Comparison of ENCODE assay signal across 8 cellular contexts in genomic region chr16:88453621-88454314, GRCh38. TPM values are rescaled to one million over a fixed set of nuclear protein-coding genes. Genes with fewer than 3 reads are reported as not detected.
DNase-seq lines count a peak whose midpoint lies in the region; ATAC-seq and TF ChIP-seq lines count a peak whose summit lies in the region.

No MANE protein-coding gene starts in this region.

- H3K27me3 Mint-ChIP-seq in WTC11 (ENCODE audit: low read depth): peaks cover 62% of the 10 kb centered on the region

- peak overlapping the region; percentile 58 for H3K4me3 Mint-ChIP-seq in WTC11

- WGBS in esophagus muscularis mucosa: no CpG with 5 or more reads among the region's 77 CpGs
- under 1% methylated on average over 41 of the region's 77 CpGs for WGBS in prostate gland

- no peak overlapping the region for H3K27ac Mint-ChIP-seq in WTC11

- peaks cover 28 to 45% (median 42%) of the 10 kb centered on the region in 4 donors for H3K4me1 ChIP-seq in esophagus muscularis mucosa
- peaks cover 7% of the 10 kb centered on the region for H3K4me1 ChIP-seq in prostate gland (replicated peaks)

- peaks cover 8% of the 10 kb centered on the region for H3K4me1 Mint-ChIP-seq in WTC11

- CTCF ChIA-PET in WTC11 (lab: Charles Lee): interaction anchor here (0.6 to 2.2 kb wide), 2 partner anchors 106 to 284 kb away, joined by 3 to 5 read pairs; no protein-coding TSS in a partner anchor

- TF ChIP-seq EP300 in esophagus muscularis mucosa (IDR thresholded peaks at IDR 0.05): no peak

- H3K36me3 ChIP-seq in esophagus muscularis mucosa (no peaks in the 10 kb centered on the region), prostate gland (no peaks in the 10 kb centered on the region)

- no peaks in the 10 kb centered on the region for H3K9me3 ChIP-seq in esophagus muscularis mucosa
- H3K9me3 ChIP-seq in prostate gland: no peaks in the 10 kb centered on the region

- H3K27ac ChIP-seq in esophagus muscularis mucosa (replicated peaks in 1 of 4) (peak overlapping the region in 2 of 4 donors; percentile 12 to 19), prostate gland (peak overlapping the region; percentile 86 to 90)

- no peak for ATAC-seq in activated CD4-positive, CD25-positive, alpha-beta regulatory T cell treated with anti-CD3 and anti-CD28 coated beads, Interleukin-2, amount 50 U/mL, for 24 hours
- ATAC-seq in WTC11 (no peak), HG03095 (IDR thresholded peaks at IDR 0.05; ENCODE audit: unreplicated experiment) (no peak)

- H3K27me3 ChIP-seq in esophagus muscularis mucosa (peaks cover 0 to 50% (median 14%) of the 10 kb centered on the region in 4 donors), prostate gland (replicated peaks; ENCODE audit: insufficient read depth) (no peaks in the 10 kb centered on the region)

- TF ChIP-seq POLR2A in esophagus muscularis mucosa (IDR thresholded peaks at IDR 0.05; ENCODE audit: low read depth) (no peak), prostate gland (IDR thresholded peaks at IDR 0.05) (no peak)

- TF ChIP-seq CTCF in WTC11 (IDR thresholded peaks at IDR 0.05) (no peak), esophagus muscularis mucosa (IDR thresholded peaks at IDR 0.05) (no peak), prostate gland (IDR thresholded peaks at IDR 0.05) (no peak)

- DNase-seq in activated CD4-positive, CD25-positive, alpha-beta regulatory T cell treated with anti-CD3 and anti-CD28 coated beads, Interleukin-2, amount 50 U/mL, for 72 hours: peak; percentile 54
- DNase-seq in WTC11 (ENCODE audit: low spot score): no peak
- DNase-seq in esophagus muscularis mucosa (ENCODE audit: extremely low spot score): no peak
- DNase-seq in prostate gland (ENCODE audit: low spot score): no peak
- no peak for DNase-seq in NCI-H2029 treated with DMSO at 0.1 percent for 48 hours (lab: John Stamatoyannopoulos, UW)
- DNase-seq in AG08395 (ENCODE audit: low spot score): no peak

- H3K4me3 ChIP-seq in esophagus muscularis mucosa: peak overlapping the region; percentile 65 to 71 (median 66)
- H3K4me3 ChIP-seq in prostate gland: peak overlapping the region; percentile 49 to 55

- H3K36me3 Mint-ChIP-seq in WTC11: no peaks in the 10 kb centered on the region

- POLR2A ChIA-PET in WTC11 (lab: Charles Lee): no interaction called here

- intact Hi-C loops in esophagus muscularis mucosa (cut with DNase I) (no loop called here), prostate gland (cut with DNase I) (no loop called here)

- no peaks in the 10 kb centered on the region for H3K9me3 Mint-ChIP-seq in WTC11

TF ChIP-seq in WTC11, 78 proteins besides CTCF, POLR2A, EP300 and RAD21:
- no peak for TF ChIP-seq ZNF396 (CRISPR knock-in tag; IDR thresholded peaks at IDR 0.05; ENCODE audit: borderline replicate concordance)
- TF ChIP-seq GRHL2 (CRISPR knock-in tag; IDR thresholded peaks at IDR 0.05; ENCODE audit: insufficient replicate concordance, severe bottlenecking): no peak
- TF ChIP-seq ZNF281 (CRISPR knock-in tag; IDR thresholded peaks at IDR 0.05): no peak
- TF ChIP-seq CDX4 (CRISPR knock-in tag; IDR thresholded peaks at IDR 0.05; ENCODE audit: borderline replicate concordance): no peak
- no peak for TF ChIP-seq ESRRA (CRISPR knock-in tag; IDR thresholded peaks at IDR 0.05; ENCODE audit: borderline replicate concordance)
- TF ChIP-seq IRF1 (CRISPR knock-in tag; IDR thresholded peaks at IDR 0.05): no peak
- TF ChIP-seq ZNF425 (CRISPR knock-in tag; conservative IDR thresholded peaks at IDR 0.05): no peak
- no peak for TF ChIP-seq ZBTB21 (CRISPR knock-in tag; IDR thresholded peaks at IDR 0.05; ENCODE audit: borderline replicate concordance)
- no peak for TF ChIP-seq ZNF121 (CRISPR knock-in tag; IDR thresholded peaks at IDR 0.05)
- TF ChIP-seq KAT7 (CRISPR knock-in tag; IDR thresholded peaks at IDR 0.05; ENCODE audit: borderline replicate concordance): no peak
- no peak for TF ChIP-seq MLX (CRISPR knock-in tag; IDR thresholded peaks at IDR 0.05)
- TF ChIP-seq CBFB (CRISPR knock-in tag; IDR thresholded peaks at IDR 0.05; ENCODE audit: low read depth): no peak
- no peak for TF ChIP-seq NR3C1 (CRISPR knock-in tag; conservative IDR thresholded peaks at IDR 0.05; ENCODE audit: low read depth)
- TF ChIP-seq PRRX2 (CRISPR knock-in tag; IDR thresholded peaks at IDR 0.05): no peak
- no peak for TF ChIP-seq SMAD3 (CRISPR knock-in tag; IDR thresholded peaks at IDR 0.05; ENCODE audit: borderline replicate concordance)
- no peak for TF ChIP-seq ZBTB43 (CRISPR knock-in tag; IDR thresholded peaks at IDR 0.05)

RNA-seq across cellular contexts. Expression of gene ZFPM1, which starts 0.7 kb away (rescaled TPM):
- total RNA-seq in WTC11 (2021) (8.1 to 9.3 TPM (median 8.5 TPM) in 3 replicates), esophagus muscularis mucosa (1 to 10 TPM in 2 of 4 donors, under 1 TPM in 2; 0.42 to 1.4 (median 1.0) TPM), prostate gland (10 to 100 TPM in 1 of 2 donors, 1 to 10 TPM in 1; 4.1 to 21.5 TPM)
